1 cellular context compared by ENCODE assay signal in the genomic region with DNA sequence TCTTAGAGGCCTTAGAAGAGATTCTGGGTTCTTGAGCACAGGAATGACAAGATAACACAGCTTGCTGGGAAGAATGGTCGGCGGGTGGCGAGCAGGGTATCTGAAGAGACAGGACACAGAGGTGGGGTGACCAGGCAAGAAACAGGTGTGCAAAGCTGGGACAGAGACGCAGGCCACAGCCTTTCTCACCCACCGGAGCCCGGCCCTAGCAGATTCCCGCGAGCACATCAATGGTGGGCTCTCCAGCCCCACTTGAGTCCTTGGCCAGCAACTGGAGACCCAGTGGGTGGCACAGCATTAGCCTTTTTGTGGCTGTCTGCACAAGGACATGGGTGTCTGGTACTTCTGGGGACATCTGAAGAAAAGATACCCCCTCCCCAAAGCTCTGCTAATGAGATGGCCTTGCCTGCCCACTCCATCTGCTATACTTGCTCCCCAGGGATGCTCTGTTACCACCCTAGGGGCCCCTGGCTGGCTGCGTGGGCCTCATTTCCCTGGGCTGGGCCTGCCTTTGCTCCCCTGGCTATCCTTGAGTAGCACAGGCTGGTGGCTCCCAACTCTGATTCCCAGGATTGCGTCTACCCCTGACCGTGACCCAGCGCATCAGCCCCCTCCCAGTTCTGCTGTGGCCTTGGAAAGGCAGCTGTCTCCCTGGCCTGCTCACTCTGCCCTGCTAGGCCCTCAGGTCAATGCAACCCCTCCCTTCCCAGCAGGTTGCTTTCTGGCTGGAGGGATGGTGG.
TF ChIP-seq lines count a peak whose summit lies in the region.

No MANE protein-coding gene starts in this region.

TF ChIP-seq in H1, 55 proteins besides CTCF, POLR2A, EP300 and RAD21:
- TF ChIP-seq CTBP2 (IDR thresholded peaks at IDR 0.05; ENCODE audit: borderline replicate concordance, insufficient read depth, insufficient read length, low read length) (no peak), SIN3A (conservative IDR thresholded peaks at IDR 0.05 in 1 of 2, IDR thresholded peaks at IDR 0.05 in 1 of 2; ENCODE audit: low read depth in 1 of 2, low read length in 2 of 2) (no peak), BCL11A (IDR thresholded peaks at IDR 0.05; ENCODE audit: low read depth in 2 of 2, low read length in 2 of 2) (no peak), SAP30 (IDR thresholded peaks at IDR 0.05; ENCODE audit: insufficient read depth, insufficient replicate concordance, low read length) (no peak)
- TF ChIP-seq, protein P1, sequence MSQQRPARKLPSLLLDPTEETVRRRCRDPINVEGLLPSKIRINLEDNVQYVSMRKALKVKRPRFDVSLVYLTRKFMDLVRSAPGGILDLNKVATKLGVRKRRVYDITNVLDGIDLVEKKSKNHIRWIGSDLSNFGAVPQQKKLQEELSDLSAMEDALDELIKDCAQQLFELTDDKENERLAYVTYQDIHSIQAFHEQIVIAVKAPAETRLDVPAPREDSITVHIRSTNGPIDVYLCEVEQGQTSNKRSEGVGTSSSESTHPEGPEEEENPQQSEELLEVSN (IDR thresholded peaks at IDR 0.05) = no peak
